ENCODE assay signal across 8 cellular contexts in the genomic region with DNA sequence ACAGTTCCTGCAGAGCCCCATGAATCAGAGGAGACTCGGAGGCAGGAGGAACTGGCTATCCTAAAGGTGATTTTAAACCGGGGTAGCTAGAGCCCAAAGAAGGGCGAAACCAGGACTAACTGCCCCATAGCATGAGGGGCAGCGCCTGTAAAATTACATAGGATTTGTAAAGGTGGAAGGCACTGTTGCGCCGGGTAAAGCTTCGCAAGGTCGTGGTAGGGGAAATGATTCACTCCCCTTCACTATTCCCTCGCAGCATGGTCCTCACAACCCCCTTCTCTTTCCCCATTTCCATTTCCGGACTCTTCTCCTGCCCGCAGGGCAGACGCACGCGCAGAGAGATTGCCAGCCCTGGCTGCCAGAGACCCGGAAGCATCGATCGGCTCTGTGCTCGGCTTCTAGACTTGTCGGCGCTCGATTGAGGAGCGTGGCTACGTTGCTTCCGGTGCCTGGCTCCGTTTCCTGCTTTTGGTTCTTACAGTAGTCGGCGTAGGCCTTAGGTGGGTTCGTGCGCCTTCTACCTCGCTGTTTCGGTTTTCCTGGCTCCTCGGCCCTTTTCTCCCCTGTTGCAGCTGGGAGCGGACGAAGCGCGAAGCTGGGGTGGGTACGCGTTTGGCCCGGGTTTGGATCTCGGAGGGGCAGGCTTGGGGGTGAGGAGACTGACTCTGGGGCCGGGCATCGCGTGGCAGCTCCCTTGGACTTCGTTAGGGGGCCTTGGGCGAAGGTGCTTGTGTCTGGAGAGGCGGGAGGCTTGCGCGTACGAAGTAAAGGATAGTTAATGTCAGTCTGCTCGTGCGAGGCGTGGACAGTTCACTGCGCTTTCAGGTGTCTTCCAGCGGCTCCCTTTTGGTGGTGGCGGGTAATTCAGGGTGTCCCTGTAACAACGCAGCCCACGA. TPM values are rescaled to one million over a fixed set of nuclear protein-coding genes. Genes with fewer than 3 reads are reported as not detected.
DNase-seq lines count a peak whose midpoint lies in the region; ATAC-seq and TF ChIP-seq lines count a peak whose summit lies in the region.

A gene (plus strand): TSS at position 462 of the 896 bp plus-strand sequence. CDS start 1,677 bp downstream, outside the sequence.

- peak; percentile 99 for ATAC-seq in GM18909 (IDR thresholded peaks at IDR 0.05; ENCODE audit: poor library complexity, unreplicated experiment)
- ATAC-seq in HG03175 (IDR thresholded peaks at IDR 0.05; ENCODE audit: unreplicated experiment), result peak; percentile 99
- ATAC-seq in activated B cell treated with CpG ODN at 0.5 μM for 24 hours (ENCODE audit: low read depth), result peak; percentile 97

- peak within 1 kb of the TSS; percentile 100 for H3K4me3 Mint-ChIP-seq in activated B cell treated with CpG ODN at 0.5 μM for 24 hours

- H3K9me3 ChIP-seq in AG04450 (ENCODE audit: control insufficient read depth, insufficient read depth, low read length) (no peaks in the 10 kb centered on the region; the same call in none of the 2 replicates), spleen (peaks cover 0 to 11% (median 0%) of the 10 kb centered on the region in 8 donors)

- peaks cover 17% of the 10 kb centered on the region for H3K27me3 Mint-ChIP-seq in activated B cell treated with CpG ODN at 0.5 μM for 24 hours

- intact Hi-C loops in activated B cell treated with CpG ODN at 0.5 μM for 24 hours (cut with micrococcal nuclease), result loop anchor here (1.0 to 2.0 kb wide), 2 partner anchors 157 to 1777 kb away; a partner anchor contains a TSS
- intact Hi-C loops in spleen (cut with DNase I; ENCODE audit: low total_unique reads), result no loop called here

- H3K4me3 ChIP-seq in AG04450 (ENCODE audit: low read depth, low read length) (peak within 1 kb of the TSS; percentile 94), spleen (peak within 1 kb of the TSS; percentile 49 to 94 (median 76))

- TF ChIP-seq POLR2A in spleen (IDR thresholded peaks at IDR 0.05), result peak; percentile 21 to 82 (median 49)

- H3K36me3 ChIP-seq in spleen, result peaks cover 0 to 35% (median 25%) of the 10 kb centered on the region in 6 donors

- peaks cover 13 to 53% (median 37%) of the 10 kb centered on the region in 6 donors for H3K4me1 ChIP-seq in spleen

- 4 to 7% (median 6%) methylated on average over 53 to 57 of the region's 57 CpGs for WGBS in spleen, 5 donors

- H3K27ac Mint-ChIP-seq in activated B cell treated with CpG ODN at 0.5 μM for 24 hours, result peak within 1 kb of the TSS; percentile 99

- H3K9me3 Mint-ChIP-seq in activated B cell treated with CpG ODN at 0.5 μM for 24 hours, result peaks cover 6% of the 10 kb centered on the region

- H3K4me1 Mint-ChIP-seq in activated B cell treated with CpG ODN at 0.5 μM for 24 hours, result peaks cover 31% of the 10 kb centered on the region

- peaks cover 47% of the 10 kb centered on the region for H3K36me3 Mint-ChIP-seq in activated B cell treated with CpG ODN at 0.5 μM for 24 hours (ENCODE audit: low read depth)

- TF ChIP-seq CTCF in AG04450 (IDR thresholded peaks at IDR 0.05; ENCODE audit: low read depth, low read length), result no peak
- TF ChIP-seq CTCF in activated B cell treated with CpG ODN at 0.5 μM for 24 hours (IDR thresholded peaks at IDR 0.05), result no peak
- peak in 1 of 11 experiments; percentile 4 for TF ChIP-seq CTCF in spleen (IDR thresholded peaks at IDR 0.05 in 8 of 11, conservative IDR thresholded peaks at IDR 0.05 in 3 of 11)

- CTCF ChIA-PET in AG04450 (lab: Charles Lee), result interaction anchor here (1.2 to 1.3 kb wide), 2 partner anchors 31 to 254 kb away, joined by 3 read pairs; no protein-coding TSS in a partner anchor
- CTCF ChIA-PET in activated B cell treated with CpG ODN at 0.5 μM for 24 hours (lab: Charles Lee), result no interaction called here

- H3K27me3 ChIP-seq in AG04450 (ENCODE audit: control insufficient read depth, insufficient read depth, low read length) (no peaks in the 10 kb centered on the region), spleen (replicated peaks in 1 of 7) (peaks cover 0 to 33% (median 9%) of the 10 kb centered on the region in 7 donors)

- H3K27ac ChIP-seq in AG04450 (ENCODE audit: low read depth, low read length) (peak within 1 kb of the TSS; percentile 82), caudate nucleus (ENCODE audit: low read depth, low read length) (peak within 1 kb of the TSS; percentile 27), spleen (peak within 1 kb of the TSS; percentile 66 to 89 (median 85))

- DNase-seq in AG04450 (ENCODE audit: low read depth, low spot score), result peak; percentile 88
- DNase-seq in NCI-H226, result peak; percentile 93
- peak; percentile 76 for DNase-seq in activated B cell treated with CpG ODN at 0.5 μM for 24 hours
- DNase-seq in caudate nucleus (lab: John Stamatoyannopoulos, UW), result peak; percentile 43 to 96 (median 89)
- DNase-seq in inferior parietal cortex (ENCODE audit: extremely low spot score), result peak; percentile 94
- peak; percentile 98 for DNase-seq in spleen

- POLR2A ChIA-PET in AG04450 (lab: Yijun Ruan, JAX) (no interaction called here), activated B cell treated with CpG ODN at 0.5 μM for 24 hours (lab: Charles Lee) (interaction anchor here (1.0 kb wide), 2 partner anchors 155 to 1558 kb away, joined by 4 to 5 read pairs; a partner anchor contains a TSS)

RNA-seq across cellular contexts. Expression of the gene that starts here (rescaled TPM):
- polyA plus RNA-seq in AG04450 (2011; rRNA removed), result 88.6 and 123 TPM in 2 replicates
- 16.9 and 30.3 TPM in 2 replicates for polyA minus RNA-seq in AG04450 (2011; rRNA and poly(A)+ RNA removed)
- total RNA-seq in activated B cell treated with CpG ODN at 0.5 μM for 24 hours, result 61.1 and 66.3 TPM in 2 replicates
- 10 to 100 TPM; 20.3 to 44.8 (median 38.6) TPM for total RNA-seq in spleen
- polyA plus RNA-seq in spleen, result 10 to 100 TPM; 51.0 to 68.8 (median 66.2) TPM

Comparison
In these comparisons a context has a peak if more than half of its experiments do, and no peak if none do; other contexts are left out.
1. Peak in every context shown above with its lines: DNase-seq, ATAC-seq, H3K4me3 ChIP-seq and H3K27ac ChIP-seq.
2. H3K27ac ChIP-seq: peak in every context shown above with its lines; median percentile 85 in spleen; 82 in AG04450; 27 in caudate nucleus.